8 cellular contexts compared by ENCODE assay signal in genomic region chr5:132459983-132460834, GRCh38. TPM values are rescaled to one million over a fixed set of nuclear protein-coding genes. Genes with fewer than 3 reads are reported as not detected.
DNase-seq lines count a peak whose midpoint lies in the region; ATAC-seq, FAIRE-seq and TF ChIP-seq lines count a peak whose summit lies in the region.

No MANE protein-coding gene starts in this region.

- H3K27me3 ChIP-seq in H1 (replicated peaks in 1 of 4; ENCODE audit: control insufficient read depth in 3 of 4, extremely low read depth in 1 of 4, insufficient read depth in 3 of 4, low read length in 3 of 4) (no peaks in the 10 kb centered on the region), smooth muscle cell (ENCODE audit: low read depth) (no peaks in the 10 kb centered on the region)

- H4K91ac ChIP-seq in H1 (replicated peaks; ENCODE audit: insufficient read length, low read length): no peak overlapping the region

- H3K36me3 ChIP-seq in H1 (ENCODE audit: control insufficient read depth in 2 of 4, insufficient read depth in 4 of 4, low read length in 3 of 4) (no peaks in the 10 kb centered on the region), smooth muscle cell (ENCODE audit: low read depth) (no peaks in the 10 kb centered on the region)

- H3K9me3 ChIP-seq in H1 (ENCODE audit: insufficient read depth in 2 of 2, low read depth in 1 of 2, low read length in 1 of 2): no peaks in the 10 kb centered on the region
- H3K9me3 ChIP-seq in smooth muscle cell (replicated peaks; ENCODE audit: low read depth): no peaks in the 10 kb centered on the region

- H3K27ac Mint-ChIP-seq in T-helper 2 cell treated with Interferon-gamma antibody and Interleukin-4, amounts not matched to agents 5 μg/mL and 100 μg/mL, for 36 hours: peak overlapping the region; percentile 58

- no peaks in the 10 kb centered on the region for H3K23me2 ChIP-seq in H1 (ENCODE audit: low read depth, low read length)

- H2AK5ac ChIP-seq in H1 (ENCODE audit: low read depth, low read length): no peak overlapping the region

- H3K9ac ChIP-seq in H1 (replicated peaks in 1 of 4; ENCODE audit: extremely low read depth in 1 of 4, low read depth in 3 of 4, low read length in 3 of 4): no peak overlapping the region
- no peak overlapping the region for H3K9ac ChIP-seq in smooth muscle cell (ENCODE audit: low read depth)

- no peak overlapping the region for H3K56ac ChIP-seq in H1 (replicated peaks; ENCODE audit: insufficient read length, low read depth, low read length)

- H3K18ac ChIP-seq in H1 (ENCODE audit: extremely low read depth, low read length): no peak overlapping the region

- H3K14ac ChIP-seq in H1 (ENCODE audit: insufficient read length): no peak overlapping the region

- DNase-seq in T-helper 2 cell treated with Interferon-gamma antibody and Interleukin-4, amounts not matched to agents 5 μg/mL and 100 μg/mL, for 36 hours (ENCODE audit: low spot score): no peak
- DNase-seq in T-helper 2 cell: no peak
- DNase-seq in NOMO-1 treated with dmso at 0.1 percent for 144 hours (lab: John Stamatoyannopoulos, UW; ENCODE audit: unreplicated experiment): peak; percentile 36
- DNase-seq in H1 (ENCODE audit: low read depth in 1 of 2, low spot score in 2 of 2): no peak
- no peak for DNase-seq in smooth muscle cell (lab: John Stamatoyannopoulos, UW; ENCODE audit: unreplicated experiment)
- DNase-seq in HTR-8/SVneo (ENCODE audit: insufficient read length, low spot score): no peak

- H3K27me3 Mint-ChIP-seq in T-helper 2 cell treated with Interferon-gamma antibody and Interleukin-4, amounts not matched to agents 5 μg/mL and 100 μg/mL, for 36 hours (ENCODE audit: low read depth): no peaks in the 10 kb centered on the region

- peak in 1 of 2 experiments; percentile 14; a peak in 1 of 4 replicates for TF ChIP-seq RAD21 in H1 (IDR thresholded peaks at IDR 0.05 in 1 of 2, conservative IDR thresholded peaks at IDR 0.05 in 1 of 2; ENCODE audit: low read depth in 2 of 2, low read length in 2 of 2)

- H3K4ac ChIP-seq in H1 (replicated peaks; ENCODE audit: insufficient read length, low read depth, low read length): no peak overlapping the region

- POLR2A ChIA-PET in H1 (lab: Charles Lee; ENCODE audit: partially characterized antibody): interaction anchor here (2.3 to 6.1 kb wide), 2 partner anchors 15 to 30 kb away, joined by 7 to 35 read pairs; partner anchors contain the start of gene IRF1

- no peak overlapping the region for H3K27ac ChIP-seq in H1 (ENCODE audit: low read depth, low read length)
- peak overlapping the region; percentile 85 for H3K27ac ChIP-seq in smooth muscle cell (ENCODE audit: low read depth)

- H3K4me3 Mint-ChIP-seq in T-helper 2 cell treated with Interferon-gamma antibody and Interleukin-4, amounts not matched to agents 5 μg/mL and 100 μg/mL, for 36 hours: peak overlapping the region; percentile 79

- H3K79me1 ChIP-seq in H1 (ENCODE audit: low read depth, low read length): no peaks in the 10 kb centered on the region; the same call in 1 of the 2 replicates

- no peak overlapping the region for H2BK12ac ChIP-seq in H1 (ENCODE audit: low read depth, low read length)

- 0 out of 2 replicates have a peak overlapping the region, but pooled peaks have one; percentile 17 for H2BK20ac ChIP-seq in H1 (ENCODE audit: low read length)

- H3F3A ChIP-seq in smooth muscle cell (ENCODE audit: low read depth): peaks cover 10% of the 10 kb centered on the region

- H3K79me2 ChIP-seq in H1 (ENCODE audit: control insufficient read depth in 1 of 2, insufficient read depth in 2 of 2, low read length in 2 of 2) (no peaks in the 10 kb centered on the region), smooth muscle cell (ENCODE audit: low read depth) (no peaks in the 10 kb centered on the region)

- FAIRE-seq in H1 (lab: Jason Lieb, UNC) (no peak), HTR-8/SVneo (lab: Jason Lieb, UNC) (no peak)

- peaks cover 91% of the 10 kb centered on the region for H3K4me1 Mint-ChIP-seq in T-helper 2 cell treated with Interferon-gamma antibody and Interleukin-4, amounts not matched to agents 5 μg/mL and 100 μg/mL, for 36 hours (ENCODE audit: low read depth)

- H3K23ac ChIP-seq in H1 (ENCODE audit: insufficient read length): no peak overlapping the region

- TF ChIP-seq CTCF in H1 (IDR thresholded peaks at IDR 0.05; ENCODE audit: control extremely low read depth in 1 of 3, insufficient read depth in 1 of 3, low read depth in 1 of 3, low read length in 3 of 3): peak in 2 of 3 experiments; percentile 6 to 40; a peak in 1 of 4 replicates
- no peak for TF ChIP-seq CTCF in smooth muscle cell (IDR thresholded peaks at IDR 0.05; ENCODE audit: borderline replicate concordance, insufficient read depth, poor library complexity, severe bottlenecking)

- no peak for TF ChIP-seq POLR2A in H1 (IDR thresholded peaks at IDR 0.05; ENCODE audit: control extremely low read depth in 1 of 2, low read depth in 2 of 2, low read length in 2 of 2)

- H4K20me1 ChIP-seq in H1 (replicated peaks in 1 of 2; ENCODE audit: control insufficient read depth in 1 of 2, insufficient read depth in 2 of 2, low read length in 2 of 2): no peaks in the 10 kb centered on the region
- no peaks in the 10 kb centered on the region for H4K20me1 ChIP-seq in smooth muscle cell (ENCODE audit: low read depth)

- H2BK5ac ChIP-seq in H1 (ENCODE audit: low read depth, low read length): no peak overlapping the region

- H3K9me3 Mint-ChIP-seq in T-helper 2 cell treated with Interferon-gamma antibody and Interleukin-4, amounts not matched to agents 5 μg/mL and 100 μg/mL, for 36 hours: no peaks in the 10 kb centered on the region

- no peak overlapping the region for H4K5ac ChIP-seq in H1 (ENCODE audit: insufficient read length, low read depth, low read length)

- no peak overlapping the region for H2BK120ac ChIP-seq in H1 (replicated peaks; ENCODE audit: low read depth, low read length)

- H3K36me3 Mint-ChIP-seq in T-helper 2 cell treated with Interferon-gamma antibody and Interleukin-4, amounts not matched to agents 5 μg/mL and 100 μg/mL, for 36 hours (ENCODE audit: low read depth): peaks cover 57% of the 10 kb centered on the region

- ATAC-seq in GM18907 (IDR thresholded peaks at IDR 0.05; ENCODE audit: unreplicated experiment) (no peak), HG02938 (IDR thresholded peaks at IDR 0.05; ENCODE audit: unreplicated experiment) (no peak)

- WGBS in H1 (ENCODE audit: extremely low coverage in 1 of 2, insufficient coverage in 1 of 2, insufficient read length in 1 of 2, insufficient replicate concordance in 2 of 2, low coverage in 1 of 2, low lambda C conversion rate in 2 of 2, missing lambda C conversion rate in 1 of 2), 2 experiments: 87% methylated on average over 8 of the region's 8 CpGs; no CpG with 5 or more reads in 1 of the 2 experiments
- WGBS in smooth muscle cell (ENCODE audit: low lambda C conversion rate): 84% methylated on average over 8 of the region's 8 CpGs

- no peak overlapping the region for H2BK15ac ChIP-seq in H1 (ENCODE audit: low read length)

- H3K4me2 ChIP-seq in H1 (ENCODE audit: insufficient read depth in 1 of 2, low read depth in 2 of 2, low read length in 2 of 2) (no peak overlapping the region), smooth muscle cell (no peak overlapping the region)

- H3K4me1 ChIP-seq in H1 (replicated peaks in 1 of 4; ENCODE audit: control insufficient read depth in 3 of 4, insufficient read depth in 4 of 4, low read length in 3 of 4): peaks cover 6 to 30% (median 14%) of the 10 kb centered on the region in 4 experiments
- peaks cover 13% of the 10 kb centered on the region for H3K4me1 ChIP-seq in smooth muscle cell (ENCODE audit: low read depth)

- no peak for TF ChIP-seq EP300 in H1 (IDR thresholded peaks at IDR 0.05; ENCODE audit: borderline replicate concordance in 1 of 2, low read depth in 2 of 2, low read length in 2 of 2)

- H2AFZ ChIP-seq in H1 (ENCODE audit: low read length): no peak overlapping the region
- no peak overlapping the region for H2AFZ ChIP-seq in smooth muscle cell (ENCODE audit: low read depth)

- CTCF ChIA-PET in H1 (lab: Charles Lee; ENCODE audit: partially characterized antibody): interaction anchor here (0.8 to 5.3 kb wide), 11 partner anchors 10 to 74 kb away, joined by 3 to 33 read pairs (median 5); partner anchors contain the start of gene IRF1

- no peak overlapping the region for H3K4me3 ChIP-seq in H1 (ENCODE audit: extremely low read depth in 1 of 4, insufficient read depth in 2 of 4, low read depth in 3 of 4, low read length in 4 of 4)
- no peak overlapping the region for H3K4me3 ChIP-seq in smooth muscle cell

- peak overlapping the region; percentile 28 for H4K8ac ChIP-seq in H1 (ENCODE audit: extremely low read depth, insufficient read depth, low read length)

TF ChIP-seq in H1, 55 proteins besides CTCF, POLR2A, EP300 and RAD21 (continues in another document):
- TF ChIP-seq GTF2F1 (IDR thresholded peaks at IDR 0.05; ENCODE audit: borderline replicate concordance, low read depth, low read length): no peak
- no peak for TF ChIP-seq KDM1A (IDR thresholded peaks at IDR 0.05; ENCODE audit: borderline replicate concordance, low read length)
- TF ChIP-seq NRF1 (IDR thresholded peaks at IDR 0.05; ENCODE audit: low read depth, low read length): no peak
- no peak for TF ChIP-seq KDM5A (IDR thresholded peaks at IDR 0.05; ENCODE audit: low read length)
- TF ChIP-seq SIRT6 (IDR thresholded peaks at IDR 0.05; ENCODE audit: low read length): no peak
- TF ChIP-seq CREB1 (IDR thresholded peaks at IDR 0.05): no peak
- no peak for TF ChIP-seq TAF7 (optimal IDR thresholded peaks at IDR 0.05; ENCODE audit: borderline replicate concordance, low read depth, low read length)

RNA-seq across cellular contexts. Expression of gene IRF1, which starts 30.4 kb away (rescaled TPM):
- total RNA-seq in H1 (2021; fragmentation: NEBNext Ultra II Directional; extraction: Animal tissue kit (Norgen Biotek cat#: 25700)): 8.5 TPM in 2 replicates
- 2.9 and 4.0 TPM in 2 replicates for polyA plus RNA-seq in H1 (2011; rRNA removed)
- polyA plus RNA-seq in H1 (2011; cell fraction: cytosol; rRNA removed): 3.7 TPM
- 9.7 TPM for polyA plus RNA-seq in H1 (2011; cell fraction: nucleus; rRNA removed)
- polyA plus RNA-seq in H1 (2012, experiment 1 of 2): 6.1 to 7.7 TPM (median 7.3 TPM) in 4 replicates
- polyA plus RNA-seq in H1 (2012, experiment 2 of 2): 6.4 TPM
- polyA plus RNA-seq in H1 (2013, experiment 1 of 2): 3.9 TPM
- polyA plus RNA-seq in H1 (2013, experiment 2 of 2): 2.8 TPM
- 11.9 and 15.3 TPM in 2 replicates for polyA minus RNA-seq in H1 (2011; rRNA and poly(A)+ RNA removed)
- 5.3 TPM for polyA minus RNA-seq in H1 (2011; cell fraction: cytosol; rRNA and poly(A)+ RNA removed)
- 25.1 TPM for polyA minus RNA-seq in H1 (2011; cell fraction: nucleus; rRNA and poly(A)+ RNA removed)
- total RNA-seq in smooth muscle cell: 15.7 and 18.0 TPM in 2 replicates
- 19.1 and 25.5 TPM in 2 replicates for polyA plus RNA-seq in smooth muscle cell
